Comparison of ENCODE assay signal across 15 cellular contexts in the genomic region with DNA sequence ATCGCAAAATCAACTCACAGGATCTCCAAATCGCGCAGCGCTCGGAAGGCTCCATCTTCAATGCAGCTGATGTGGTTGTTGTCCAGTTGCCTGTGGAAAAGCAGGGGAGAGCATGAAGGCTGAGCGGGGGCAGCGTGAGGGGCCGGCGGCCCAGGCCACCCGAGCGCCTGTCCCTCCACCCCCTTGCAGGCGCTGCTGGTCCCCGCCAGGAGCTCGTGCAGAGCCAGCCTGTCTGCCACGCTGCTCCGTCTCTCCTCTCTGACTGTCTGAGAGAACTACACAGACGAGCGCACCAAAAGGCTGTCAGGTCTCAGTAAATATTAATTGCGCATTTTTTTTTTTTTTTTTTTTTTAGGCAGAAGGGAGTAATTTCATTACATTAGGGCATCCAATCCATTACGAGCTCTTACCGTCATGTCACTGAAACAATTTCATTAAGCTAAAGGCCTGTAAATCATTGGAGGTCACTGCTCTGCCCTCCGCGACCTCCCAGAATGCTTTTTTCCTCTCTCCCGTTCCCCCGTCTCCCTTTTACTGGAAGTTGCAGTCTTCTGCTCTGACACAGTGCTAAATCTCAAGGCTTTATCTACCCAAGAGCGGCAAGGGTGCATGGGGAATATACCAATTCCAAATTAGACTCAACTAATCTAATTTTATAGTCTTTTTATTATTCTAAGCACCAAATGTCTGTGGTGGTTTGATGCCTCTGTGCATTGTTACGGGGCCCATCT.
"Had no signal": no experiment of that assay in that cellular context is flagged by ENCODE, and none has a peak within 500 bp of the region (broad histone marks: within the 10 kb centered on the region; RNA-seq: fewer than 3 reads in every experiment).

No MANE protein-coding gene starts in this region.

- H3K27me3 ChIP-seq: suprapubic skin, upper lobe of left lung had no signal

- DNase-seq: activated CD4-positive, alpha-beta T cell treated with anti-CD3 and anti-CD28 coated beads for 1 hour; activated CD4-positive, alpha-beta T cell treated with anti-CD3 and anti-CD28 coated beads, Interleukin-2, amount 50 U/mL, for 48 hours; activated CD8-positive, alpha-beta memory T cell treated with anti-CD3 and anti-CD28 coated beads, Interleukin-2, amount 10 ng/mL, durations not matched to agents 7 days and 5 days; activated gamma-delta T cell; activated T-cell treated with anti-CD3 and anti-CD28 coated beads, Interleukin-2, amount 50 U/mL, for 24 hours; left lung; mesenchymal stem cell; stimulated activated CD4-positive, alpha-beta T cell treated with anti-CD3 and anti-CD28 coated beads, Interleukin-12 subunit alpha, Interleukin-12 subunit beta, amount 100 ng/mL, for 4 hours; stimulated activated CD4-positive, alpha-beta T cell treated with anti-CD3 and anti-CD28 coated beads, Interleukin-2, amount 100 ng/mL, for 48 hours; stimulated activated naive CD4-positive, alpha-beta T cell treated with Interleukin-2 at 50 U/mL for 16 hours; T-helper 9 cell had no signal

- H3K4me1 ChIP-seq: left lung, suprapubic skin had no signal

- H3K36me3 ChIP-seq: left lung, suprapubic skin, upper lobe of left lung had no signal

- H3K4me3 ChIP-seq: left lung, suprapubic skin, upper lobe of left lung had no signal

- H3K27ac ChIP-seq: dorsolateral prefrontal cortex, left lung, suprapubic skin, upper lobe of left lung had no signal

- H3K9me3 ChIP-seq: left lung, suprapubic skin, upper lobe of left lung had no signal

- ATAC-seq: activated CD8-positive, alpha-beta memory T cell treated with anti-CD3 and anti-CD28 coated beads, Interleukin-2, amount 10 ng/mL, durations not matched to agents 7 days and 5 days; esophagus mucosa; left lung had no signal
